Comparison of ENCODE assay signal across 21 cellular contexts in the genomic region with DNA sequence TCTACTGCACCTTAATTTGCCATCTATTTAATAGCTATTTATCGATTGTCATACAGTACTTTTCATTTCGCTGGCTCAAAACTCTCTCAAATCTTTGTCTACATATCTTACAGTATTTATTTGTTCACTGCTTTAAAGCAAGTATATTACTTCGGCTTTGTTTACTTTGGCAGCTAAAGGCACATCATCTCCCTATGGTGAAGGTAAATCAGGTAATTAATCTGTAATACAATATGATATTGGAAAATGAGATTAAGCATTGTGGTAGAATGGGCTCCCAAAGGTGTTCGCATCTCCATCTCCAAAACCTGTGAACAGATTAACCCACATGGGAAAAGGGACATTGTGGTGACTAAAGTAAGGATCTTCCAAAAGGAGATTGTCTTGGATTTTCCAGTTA. TPM values are rescaled to one million over a fixed set of nuclear protein-coding genes. Genes with fewer than 3 reads are reported as not detected.
"Had no signal": no experiment of that assay in that cellular context is flagged by ENCODE, and none has a peak within 500 bp of the region (broad histone marks: within the 10 kb centered on the region; RNA-seq: fewer than 3 reads in every experiment).

No MANE protein-coding gene starts in this region.

- H3K9me3 ChIP-seq: prostate gland, spleen, testis, vagina had no signal

- H3K4me1 ChIP-seq: prostate gland had no signal

- H3K4me3 ChIP-seq: lung, prostate gland, spleen, testis, vagina had no signal

- ATAC-seq: activated T-cell treated with anti-CD3 and anti-CD28 coated beads, Interleukin-2, amount 50 U/mL, for 4 hours; left lobe of liver; naive thymus-derived CD8-positive, alpha-beta T cell had no signal

- DNase-seq: activated CD4-positive, alpha-beta T cell treated with anti-CD3 and anti-CD28 coated beads for 4 hours; activated CD4-positive, alpha-beta T cell treated with anti-CD3 and anti-CD28 coated beads, Interleukin-2, amount 50 U/mL, for 48 hours; activated CD4-positive, CD25-positive, alpha-beta regulatory T cell; activated CD8-positive, alpha-beta memory T cell treated with anti-CD3 and anti-CD28 coated beads, Interleukin-2, amount 50 U/mL, for 48 hours; activated naive CD4-positive, alpha-beta T cell treated with Interleukin-2 at 50 U/mL for 16 hours; activated T-cell treated with anti-CD3 and anti-CD28 coated beads, Interleukin-2, amount 50 U/mL, for 4 hours; amygdala; cerebellar nuclear complex; cortex of kidney; erythroblast; foreskin fibroblast; kidney; naive thymus-derived CD8-positive, alpha-beta T cell; spleen; stimulated activated CD4-positive, alpha-beta T cell treated with anti-CD3 and anti-CD28 coated beads, Interleukin-4, amount 100 ng/mL, for 1 hour; stimulated activated naive CD4-positive, alpha-beta T cell; testis had no signal

- H3K36me3 ChIP-seq: prostate gland, vagina had no signal

- H3K27ac ChIP-seq: prostate gland, spleen, testis, vagina had no signal

- H3K27me3 ChIP-seq: spleen, testis, vagina had no signal

RNA-seq across cellular contexts. Expression of gene CHST6, which starts 37.2 kb away (rescaled TPM):
- total RNA-seq: activated T-cell treated with anti-CD3 and anti-CD28 coated beads, Interleukin-2, amount 50 U/mL, for 4 hours; naive thymus-derived CD8-positive, alpha-beta T cell had no signal
